8 cellular contexts compared by ENCODE assay signal in genomic region chr1:108877858-108878257, GRCh38. TPM values are rescaled to one million over a fixed set of nuclear protein-coding genes. Genes with fewer than 3 reads are reported as not detected.
DNase-seq lines count a peak whose midpoint lies in the region; ATAC-seq and TF ChIP-seq lines count a peak whose summit lies in the region.

No MANE protein-coding gene starts in this region.

- no peaks in the 10 kb centered on the region for H3K9me3 Mint-ChIP-seq in activated naive CD4-positive, alpha-beta T cell treated with anti-CD3 and anti-CD28 coated beads for 36 hours

- in situ Hi-C loops in SK-MEL-5 (cut with HindIII; ENCODE audit: low pct_unique_long_range_greater_than_20kb, low sequenced_read_pairs) = no loop called here

- H3K27me3 Mint-ChIP-seq in activated naive CD4-positive, alpha-beta T cell treated with anti-CD3 and anti-CD28 coated beads for 36 hours (ENCODE audit: low read depth) = peaks cover 25% of the 10 kb centered on the region

- ATAC-seq in GM18502 (IDR thresholded peaks at IDR 0.05; ENCODE audit: poor library complexity, unreplicated experiment) (no peak), HG03439 (IDR thresholded peaks at IDR 0.05; ENCODE audit: unreplicated experiment) (no peak)

- TF ChIP-seq CTCF in fibroblast of mammary gland (conservative IDR thresholded peaks at IDR 0.05; ENCODE audit: control insufficient read depth, insufficient read depth, low read depth, low read length) = no peak

- H3K27ac Mint-ChIP-seq in activated naive CD4-positive, alpha-beta T cell treated with anti-CD3 and anti-CD28 coated beads for 36 hours = no peak overlapping the region

- H3K4me1 Mint-ChIP-seq in activated naive CD4-positive, alpha-beta T cell treated with anti-CD3 and anti-CD28 coated beads for 36 hours (ENCODE audit: low read depth) = peaks cover 4% of the 10 kb centered on the region

- H3K4me3 Mint-ChIP-seq in activated naive CD4-positive, alpha-beta T cell treated with anti-CD3 and anti-CD28 coated beads for 36 hours = peak overlapping the region; percentile 89

- H3K36me3 Mint-ChIP-seq in activated naive CD4-positive, alpha-beta T cell treated with anti-CD3 and anti-CD28 coated beads for 36 hours (ENCODE audit: low read depth) = no peaks in the 10 kb centered on the region

- CTCF ChIA-PET in activated naive CD4-positive, alpha-beta T cell treated with anti-CD3 and anti-CD28 coated beads for 36 hours (lab: Charles Lee) = interaction anchor here (0.6 kb wide), 1 partner anchor 19 kb away, joined by 3 read pairs; no protein-coding TSS in a partner anchor

- no peak for DNase-seq in activated naive CD4-positive, alpha-beta T cell treated with anti-CD3 and anti-CD28 coated beads for 36 hours
- no peak for DNase-seq in activated naive CD4-positive, alpha-beta T cell treated with anti-CD3 and anti-CD28 coated beads, Interleukin-2, amount 50 U/mL, for 16 hours
- DNase-seq in SK-MEL-5 (ENCODE audit: low read depth, low spot score) = peak; percentile 16
- DNase-seq in fibroblast of mammary gland (ENCODE audit: low read depth) = no peak
- DNase-seq in putamen (ENCODE audit: low spot score) = peak; percentile 42
- DNase-seq in GM19240 (ENCODE audit: insufficient read length, low spot score) = no peak

- peak overlapping the region; percentile 86 for H3K4me3 ChIP-seq in fibroblast of mammary gland (ENCODE audit: control insufficient read depth, low read depth, low read length)

- intact Hi-C loops in activated naive CD4-positive, alpha-beta T cell treated with anti-CD3 and anti-CD28 coated beads for 36 hours (cut with micrococcal nuclease) = loop anchor here (1.0 to 5.0 kb wide), 6 partner anchors 165 to 319 kb away; partner anchors contain the start of genes HENMT1, PRPF38B, TMEM167B and WDR47

RNA-seq across cellular contexts. Expression of gene GPSM2, which starts 1.1 kb away (rescaled TPM):
- 10 to 100 TPM; 15.9 to 19.3 TPM for total RNA-seq in activated naive CD4-positive, alpha-beta T cell treated with anti-CD3 and anti-CD28 coated beads for 36 hours
- 25.8 and 27.9 TPM in 2 replicates for total RNA-seq in SK-MEL-5 (2014; rRNA removed; shearing (Covaris generic))
- 18.6 and 24.3 TPM in 2 replicates for polyA plus RNA-seq in SK-MEL-5 (2015; cell fraction: cytosol; rRNA removed)
- polyA plus RNA-seq in SK-MEL-5 (2015; cell fraction: nucleus; rRNA removed) = 5.8 and 15.5 TPM in 2 replicates

RNA-seq across cellular contexts. Expression of gene AKNAD1, which starts 21.0 kb away (rescaled TPM):
- total RNA-seq in activated naive CD4-positive, alpha-beta T cell treated with anti-CD3 and anti-CD28 coated beads for 36 hours = not detected
- 0.13 TPM in 1 of 2 replicates, not detected in the other for total RNA-seq in SK-MEL-5 (2014; rRNA removed; shearing (Covaris generic))
- not detected in 2 replicates for polyA plus RNA-seq in SK-MEL-5 (2015; cell fraction: cytosol; rRNA removed)
- polyA plus RNA-seq in SK-MEL-5 (2015; cell fraction: nucleus; rRNA removed) = not detected in 2 replicates

Comparison
In these comparisons a context has a peak if more than half of its experiments do, and no peak if none do; other contexts are left out.
1. DNase-seq: peak in SK-MEL-5 (single experiment) and putamen (single experiment); none in activated naive CD4-positive, alpha-beta T cell treated with anti-CD3 and anti-CD28 coated beads for 36 hours (single experiment), activated naive CD4-positive, alpha-beta T cell treated with anti-CD3 and anti-CD28 coated beads, Interleukin-2, amount 50 U/mL, for 16 hours (single experiment), fibroblast of mammary gland (single experiment) and GM19240 (single experiment).